8 cellular contexts compared by ENCODE assay signal in the genomic region with DNA sequence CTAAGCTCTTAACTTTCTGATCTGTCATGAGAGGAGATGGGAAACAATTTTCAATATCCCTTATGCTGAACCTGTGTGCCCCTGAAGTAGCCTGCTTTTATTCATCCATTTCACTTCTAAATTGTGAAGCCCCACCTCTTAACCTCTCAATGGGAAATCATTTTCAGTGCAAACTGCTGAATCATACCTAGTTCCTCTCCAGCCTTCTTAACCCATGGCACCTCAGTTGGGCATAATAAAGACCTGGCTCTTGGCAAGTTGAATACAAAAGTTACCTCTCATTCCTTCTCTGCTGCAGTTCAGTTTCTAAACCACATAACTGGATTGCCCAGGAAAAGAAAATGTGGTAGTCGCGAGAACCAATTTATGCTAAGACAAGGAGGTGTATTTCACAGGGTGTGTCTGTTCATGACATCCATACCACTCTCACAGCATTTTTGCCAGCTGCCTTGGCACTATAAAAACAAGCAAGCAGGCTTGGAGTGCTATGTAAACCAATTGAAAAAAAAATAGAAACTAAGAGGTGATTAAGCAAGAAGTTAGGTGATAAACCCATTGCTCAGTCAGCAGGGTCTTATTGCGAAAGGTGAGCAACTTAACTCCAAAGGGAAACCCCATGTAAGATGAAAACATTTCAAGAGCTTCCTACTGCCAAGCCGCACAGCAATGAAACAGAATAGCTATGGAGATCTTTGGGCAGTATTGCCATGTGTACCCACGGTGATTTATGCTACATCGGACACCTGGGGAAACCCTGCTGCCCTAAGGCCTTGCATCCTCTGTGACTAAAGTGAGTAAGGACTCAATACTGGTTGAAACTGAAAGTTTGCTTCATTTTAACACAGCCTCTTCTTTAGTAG. TPM values are rescaled to one million over a fixed set of nuclear protein-coding genes. Genes with fewer than 3 reads are reported as not detected.
DNase-seq lines count a peak whose midpoint lies in the region; ATAC-seq and TF ChIP-seq lines count a peak whose summit lies in the region.

No MANE protein-coding gene starts in this region.

- no peak for TF ChIP-seq EP300 in tibial nerve (IDR thresholded peaks at IDR 0.05)

- peak; percentile 99 for ATAC-seq in GM18502 (IDR thresholded peaks at IDR 0.05; ENCODE audit: poor library complexity, unreplicated experiment)
- peak; percentile 98 for ATAC-seq in GM21619 (IDR thresholded peaks at IDR 0.05; ENCODE audit: unreplicated experiment)
- peak; percentile 99 for ATAC-seq in HG03457 (IDR thresholded peaks at IDR 0.05; ENCODE audit: unreplicated experiment)

- WGBS in tibial nerve, 2 donors: 96 to 97% methylated on average over 6 of the region's 6 CpGs

- no peaks in the 10 kb centered on the region for H3K27me3 ChIP-seq in tibial nerve

- H3K27ac ChIP-seq in tibial nerve: no peak overlapping the region

- H3K36me3 ChIP-seq in tibial nerve: no peaks in the 10 kb centered on the region

- H3K4me3 ChIP-seq in fibroblast of pulmonary artery (replicated peaks; ENCODE audit: low read depth, low read length) (no peak overlapping the region), tibial nerve (no peak overlapping the region)

- no peaks in the 10 kb centered on the region for H3K4me1 ChIP-seq in tibial nerve

- TF ChIP-seq CTCF in fibroblast of pulmonary artery (IDR thresholded peaks at IDR 0.05; ENCODE audit: low read length, missing control alignments) (no peak), tibial nerve (IDR thresholded peaks at IDR 0.05) (no peak)

- DNase-seq in fibroblast of pulmonary artery (ENCODE audit: low read depth) (peak; percentile 47), NCI-H146 (lab: John Stamatoyannopoulos, UW) (no peak), NCI-H146 treated with DMSO at 0.1 percent for 48 hours (lab: John Stamatoyannopoulos, UW; ENCODE audit: unreplicated experiment) (no peak), tibial nerve (ENCODE audit: low spot score in 2 of 2) (no peak), NCI-H2171 treated with DMSO at 0.1 percent for 48 hours (lab: John Stamatoyannopoulos, UW) (no peak)

- H3K9me3 ChIP-seq in tibial nerve: no peaks in the 10 kb centered on the region

- no peak for TF ChIP-seq POLR2A in tibial nerve (IDR thresholded peaks at IDR 0.05)

RNA-seq across cellular contexts. Expression of gene DKK1, which starts 57.0 kb away (rescaled TPM):
- total RNA-seq in tibial nerve: 10 to 100 TPM in 1 of 4 donors, 1 to 10 TPM in 2, under 1 TPM in 1; 0.22 to 28.2 (median 1.9) TPM
